Comparison of ENCODE assay signal across 15 cellular contexts in the genomic region with DNA sequence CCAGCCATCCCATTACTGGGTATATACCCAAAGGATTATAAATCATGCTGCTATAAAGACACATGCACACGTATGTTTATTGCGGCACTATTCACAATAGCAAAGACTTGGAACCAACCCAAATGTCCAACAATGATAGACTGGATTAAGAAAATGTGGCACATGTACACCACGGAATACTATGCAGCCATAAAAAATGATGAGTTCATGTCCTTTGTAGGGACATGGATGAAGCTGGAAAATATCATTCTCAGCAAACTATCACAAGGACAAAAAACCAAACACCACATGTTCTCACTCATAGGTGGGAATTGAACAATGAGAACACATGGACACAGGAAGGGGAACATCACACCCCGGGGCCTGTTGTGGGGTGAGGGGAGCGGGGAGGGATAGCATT. TPM values are rescaled to one million over a fixed set of nuclear protein-coding genes. Genes with fewer than 3 reads are reported as not detected.
"Had no signal": no experiment of that assay in that cellular context is flagged by ENCODE, and none has a peak within 500 bp of the region (broad histone marks: within the 10 kb centered on the region; RNA-seq: fewer than 3 reads in every experiment).

No MANE protein-coding gene starts in this region.

RNA-seq across cellular contexts. Expression of gene TMC2, which starts 29.9 kb away (rescaled TPM):
- total RNA-seq: activated naive CD4-positive, alpha-beta T cell treated with anti-CD3 and anti-CD28 coated beads for 36 hours; activated naive CD4-positive, alpha-beta T cell treated with anti-CD3 and anti-CD28 coated beads, Interleukin-2, amount 50 U/mL, for 72 hours; activated naive CD8-positive, alpha-beta T cell treated with anti-CD3 and anti-CD28 coated beads for 36 hours; activated naive CD8-positive, alpha-beta T cell treated with anti-CD3 and anti-CD28 coated beads, Interleukin-2, amount 10 ng/mL, durations not matched to agents 7 days and 5 days; activated T-cell treated with anti-CD3 and anti-CD28 coated beads, Interleukin-2, amount 50 U/mL, for 4 hours; activated T-cell treated with anti-CD3 and anti-CD28 coated beads, Interleukin-2, amount 50 U/mL, for 72 hours; activated T-helper 1 cell treated with anti-CD3 and anti-CD28 coated beads, Interleukin-12 subunit alpha, Interleukin-12 subunit beta, Interleukin-2, Interleukin-4 antibody, amounts not matched to agents 30 ng/mL and 10 ng/mL and 1 ng/mL, durations not matched to agents 14 hours and 24 hours and 36 hours; activated T-helper 17 cell treated with anti-CD3 and anti-CD28 coated beads, Interleukin-2, amount 50 U/mL, for 72 hours; activated T-helper 2 cell treated with anti-CD3 and anti-CD28 coated beads, Interferon-gamma antibody, Interleukin-2, Interleukin-4, amounts not matched to agents 10 μg/mL and 5 μg/mL and 100 μg/mL, durations not matched to agents 14 hours and 24 hours and 36 hours; ascending aorta; astrocyte; bronchial epithelial cell; cardiac muscle cell; cardiac septum; chondrocyte had no signal
- polyA plus RNA-seq: cardiac muscle cell had no signal
